9 cellular contexts compared by ENCODE assay signal in the genomic region with DNA sequence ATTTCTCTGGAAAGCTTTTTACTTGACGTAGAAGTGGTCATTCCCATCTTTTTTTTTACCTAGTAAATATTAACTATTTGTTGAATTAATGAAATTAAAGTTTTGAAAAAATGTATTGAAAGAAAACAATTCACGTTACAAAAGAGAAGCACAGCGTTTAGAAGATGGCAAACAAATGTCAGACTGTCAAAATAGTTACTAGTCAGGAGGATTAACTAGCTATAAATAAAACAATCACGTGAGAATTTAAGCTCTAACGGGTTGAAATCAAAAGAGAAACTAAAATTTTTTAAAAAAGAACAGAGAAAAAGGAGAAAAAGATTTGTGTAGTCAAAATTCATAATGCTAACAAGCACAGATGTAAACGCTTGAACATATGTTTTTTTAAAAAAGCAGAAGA. TPM values are rescaled to one million over a fixed set of nuclear protein-coding genes. Genes with fewer than 3 reads are reported as not detected.
DNase-seq lines count a peak whose midpoint lies in the region; ATAC-seq and TF ChIP-seq lines count a peak whose summit lies in the region.
"Had no signal": no experiment of that assay in that cellular context is flagged by ENCODE, and none has a peak within 500 bp of the region (broad histone marks: within the 10 kb centered on the region; RNA-seq: fewer than 3 reads in every experiment).

No MANE protein-coding gene starts in this region.

- no peak for TF ChIP-seq EP300 in tibial nerve (IDR thresholded peaks at IDR 0.05)

- peaks cover 42% of the 10 kb centered on the region for H3K79me2 ChIP-seq in OCI-LY7 (ENCODE audit: insufficient read depth, low read depth, low read length)

- peak overlapping the region; percentile 81 for H3K27ac Mint-ChIP-seq in activated naive CD4-positive, alpha-beta T cell treated with anti-CD3 and anti-CD28 coated beads, Interleukin-2, amount 50 U/mL, for 24 hours

- no TSS peak for BruUV-seq in OCI-LY7 (replicated peaks; lab: Mats Ljungman, UMichigan)

- H3K4me3 ChIP-seq in OCI-LY7 (ENCODE audit: low read depth, low read length, poor library complexity, severe bottlenecking): peak overlapping the region; percentile 28
- H3K4me3 ChIP-seq in tibial nerve: peak overlapping the region in 2 of 4 donors; percentile 14 to 16
- no peak overlapping the region for H3K4me3 ChIP-seq in prostate gland
- no peak overlapping the region for H3K4me3 ChIP-seq in uterus

- no peak for DNase-seq in activated naive CD4-positive, alpha-beta T cell treated with Interleukin-2 at 50 U/mL for 16 hours
- DNase-seq in OCI-LY7 (ENCODE audit: low spot score): no peak
- peak; percentile 19 for DNase-seq in hepatic stellate cell (ENCODE audit: low spot score)
- DNase-seq in tibial nerve (ENCODE audit: low spot score in 2 of 2): no peak
- DNase-seq in prostate gland (ENCODE audit: low spot score): no peak
- DNase-seq in uterus: no peak
- DNase-seq: NCI-H69 had no signal

- peak overlapping the region; percentile 48 for H3K4me2 ChIP-seq in OCI-LY7 (ENCODE audit: low read length)

- CTCF ChIA-PET in OCI-LY7 (lab: Charles Lee; ENCODE audit: unreplicated experiment): no interaction called here

- intact Hi-C loops in OCI-LY7 (cut with micrococcal nuclease; ENCODE audit: unreplicated experiment): no loop called here
- intact Hi-C loops in prostate gland (cut with DNase I): no loop called here
- intact Hi-C loops in uterus (cut with DNase I; ENCODE audit: low total_unique reads): loop anchor here (5.0 kb wide), 1 partner anchor 61 kb away; no protein-coding TSS in a partner anchor

- 30 to 31% methylated on average over 6 of the region's 6 CpGs for WGBS in tibial nerve, 2 donors
- 26% methylated on average over 6 of the region's 6 CpGs for WGBS in prostate gland

- H2AFZ ChIP-seq in OCI-LY7 (ENCODE audit: low read length): no peak overlapping the region

- no peaks in the 10 kb centered on the region for H3K9me3 ChIP-seq in OCI-LY7 (ENCODE audit: low read length)
- peaks cover 0 to 2% (median 0%) of the 10 kb centered on the region in 4 donors for H3K9me3 ChIP-seq in tibial nerve
- no peaks in the 10 kb centered on the region for H3K9me3 ChIP-seq in prostate gland
- no peaks in the 10 kb centered on the region for H3K9me3 ChIP-seq in uterus

- H3K27me3 ChIP-seq in tibial nerve: no peaks in the 10 kb centered on the region
- H3K27me3 ChIP-seq in prostate gland (replicated peaks; ENCODE audit: insufficient read depth): no peaks in the 10 kb centered on the region
- no peaks in the 10 kb centered on the region for H3K27me3 ChIP-seq in uterus

- peaks cover 32% of the 10 kb centered on the region for H3K4me1 Mint-ChIP-seq in activated naive CD4-positive, alpha-beta T cell treated with anti-CD3 and anti-CD28 coated beads, Interleukin-2, amount 50 U/mL, for 24 hours

- peak overlapping the region; percentile 1 for H3K27ac ChIP-seq in OCI-LY7 (ENCODE audit: low read depth, low read length, poor library complexity, severe bottlenecking)
- H3K27ac ChIP-seq in tibial nerve: peak overlapping the region in 3 of 4 donors; percentile 40 to 59 (median 55)
- no peak overlapping the region for H3K27ac ChIP-seq in prostate gland
- no peak overlapping the region for H3K27ac ChIP-seq in uterus

- TF ChIP-seq POLR2A in tibial nerve (IDR thresholded peaks at IDR 0.05) (no peak), prostate gland (IDR thresholded peaks at IDR 0.05) (no peak), uterus (IDR thresholded peaks at IDR 0.05) (no peak)

- H4K20me1 ChIP-seq in OCI-LY7 (ENCODE audit: insufficient read depth, low read length): no peaks in the 10 kb centered on the region

- peaks cover 4% of the 10 kb centered on the region; the same call in 1 of the 2 replicates for H3K36me3 ChIP-seq in OCI-LY7 (ENCODE audit: insufficient read depth, low read length)
- H3K36me3 ChIP-seq in tibial nerve: no peaks in the 10 kb centered on the region
- no peaks in the 10 kb centered on the region for H3K36me3 ChIP-seq in prostate gland
- no peaks in the 10 kb centered on the region for H3K36me3 ChIP-seq in uterus

- no peaks in the 10 kb centered on the region for H3K9me2 ChIP-seq in OCI-LY7 (ENCODE audit: insufficient read depth, low read length)

- peak overlapping the region; percentile 84 for H3K4me3 Mint-ChIP-seq in activated naive CD4-positive, alpha-beta T cell treated with anti-CD3 and anti-CD28 coated beads, Interleukin-2, amount 50 U/mL, for 24 hours

- no peak for ATAC-seq in GM18873 (IDR thresholded peaks at IDR 0.05; ENCODE audit: low FRiP score, unreplicated experiment)

- H3K9me3 Mint-ChIP-seq in activated naive CD4-positive, alpha-beta T cell treated with anti-CD3 and anti-CD28 coated beads, Interleukin-2, amount 50 U/mL, for 24 hours: no peaks in the 10 kb centered on the region

- no peaks in the 10 kb centered on the region for H3K27me3 Mint-ChIP-seq in activated naive CD4-positive, alpha-beta T cell treated with anti-CD3 and anti-CD28 coated beads, Interleukin-2, amount 50 U/mL, for 24 hours

- H3K4me1 ChIP-seq in OCI-LY7 (ENCODE audit: insufficient read depth, low read length, poor library complexity, severe bottlenecking): peaks cover 17% of the 10 kb centered on the region
- peaks cover 0 to 14% (median 0%) of the 10 kb centered on the region in 4 donors for H3K4me1 ChIP-seq in tibial nerve
- no peaks in the 10 kb centered on the region for H3K4me1 ChIP-seq in prostate gland (replicated peaks)
- no peaks in the 10 kb centered on the region for H3K4me1 ChIP-seq in uterus

- no peak for TF ChIP-seq CTCF in OCI-LY7 (conservative IDR thresholded peaks at IDR 0.05; ENCODE audit: low read length)
- no peak for TF ChIP-seq CTCF in tibial nerve (IDR thresholded peaks at IDR 0.05)
- TF ChIP-seq CTCF in prostate gland (IDR thresholded peaks at IDR 0.05): no peak
- TF ChIP-seq CTCF in uterus (IDR thresholded peaks at IDR 0.05): no peak

- peaks cover 2% of the 10 kb centered on the region for H3K36me3 Mint-ChIP-seq in activated naive CD4-positive, alpha-beta T cell treated with anti-CD3 and anti-CD28 coated beads, Interleukin-2, amount 50 U/mL, for 24 hours

- POLR2A ChIA-PET in OCI-LY7 (lab: Charles Lee): interaction anchor here (0.6 to 2.1 kb wide), 8 partner anchors 10 to 1264 kb away, joined by 3 to 7 read pairs (median 4); no protein-coding TSS in a partner anchor

RNA-seq across cellular contexts. Expression of a gene that starts 26.4 kb away (rescaled TPM):
- total RNA-seq in OCI-LY7 (2014; rRNA removed; shearing (Covaris generic)): 26.7 and 28.7 TPM in 2 replicates
- total RNA-seq in OCI-LY7 (2022): 43.3 and 45.2 TPM in 2 replicates
- total RNA-seq in tibial nerve: 10 to 100 TPM; 17.1 to 26.7 (median 23.3) TPM
- 10 to 100 TPM in 1 of 2 donors, 1 to 10 TPM in 1; 6.5 to 23.6 TPM for total RNA-seq in prostate gland
- 10 to 100 TPM; 25.1 to 38.5 (median 30.7) TPM for total RNA-seq in uterus

Comparison
In these comparisons a context has a peak if more than half of its experiments do, and no peak if none do; other contexts are left out.
1. H3K27ac ChIP-seq: peak in OCI-LY7 (single experiment) and tibial nerve (3 of 4); none in prostate gland (0 of 2) and uterus (0 of 2).